ENCODE assay signal across 2 cellular contexts in genomic region chr21:42132183-42132582, GRCh38.
TF ChIP-seq lines count a peak whose summit lies in the region.

No MANE protein-coding gene starts in this region.

TF ChIP-seq in HEK293, 187 proteins besides CTCF, POLR2A, EP300 and RAD21 (continued from another document and continues in another):
- TF ChIP-seq ZNF473 (tag by site-specific recombination; IDR thresholded peaks at IDR 0.05) (0 out of 2 replicates have a peak, but pooled peaks have one; percentile 53), ZNF549 (tag by site-specific recombination; IDR thresholded peaks at IDR 0.05) (no peak), ZNF707 (tag by site-specific recombination; IDR thresholded peaks at IDR 0.05) (no peak), ZNF792 (tag by site-specific recombination; IDR thresholded peaks at IDR 0.05) (no peak), ZNF311 (tag by site-specific recombination; IDR thresholded peaks at IDR 0.05; ENCODE audit: borderline replicate concordance) (peak; percentile 79; the same call in 1 of the 2 replicates), ZNF157 (tag by site-specific recombination; IDR thresholded peaks at IDR 0.05) (no peak), ZNF521 (tag by site-specific recombination; IDR thresholded peaks at IDR 0.05) (0 out of 2 replicates have a peak, but pooled peaks have one; percentile 22), PRDM2 (tag by site-specific recombination; IDR thresholded peaks at IDR 0.05; ENCODE audit: borderline replicate concordance) (no peak), SALL2 (tag by site-specific recombination; IDR thresholded peaks at IDR 0.05; ENCODE audit: borderline replicate concordance) (0 out of 2 replicates have a peak, but pooled peaks have one; percentile 83), PATZ1 (tag by site-specific recombination; IDR thresholded peaks at IDR 0.05) (no peak), ZNF366 (tag by site-specific recombination; conservative IDR thresholded peaks at IDR 0.05) (peak; percentile 100), ZNF768 (tag by site-specific recombination; IDR thresholded peaks at IDR 0.05) (no peak), ZNF148 (tag by site-specific recombination; IDR thresholded peaks at IDR 0.05; ENCODE audit: borderline replicate concordance) (0 out of 2 replicates have a peak, but pooled peaks have one; percentile 57), ZNF664 (tag by site-specific recombination; IDR thresholded peaks at IDR 0.05) (no peak)

TF ChIP-seq in IMR-90, 13 proteins besides CTCF, POLR2A, EP300 and RAD21 (continued from another document):
- TF ChIP-seq ELK1 (IDR thresholded peaks at IDR 0.05; ENCODE audit: borderline replicate concordance, low read depth, low read length) (no peak), RCOR1 (IDR thresholded peaks at IDR 0.05; ENCODE audit: insufficient replicate concordance, low read length) (no peak), RFX5 (IDR thresholded peaks at IDR 0.05; ENCODE audit: low read depth, low read length) (no peak), CEBPB (IDR thresholded peaks at IDR 0.05; ENCODE audit: low read depth, low read length) (no peak), CHD1 (IDR thresholded peaks at IDR 0.05; ENCODE audit: low read depth, low read length) (no peak), BHLHE40 (IDR thresholded peaks at IDR 0.05; ENCODE audit: low read depth, low read length) (no peak), SMC3 (IDR thresholded peaks at IDR 0.05; ENCODE audit: low read depth, low read length) (no peak), USF2 (IDR thresholded peaks at IDR 0.05; ENCODE audit: low read depth, low read length) (no peak)
TF ChIP-seq in IMR-90: peak in this region for 0.
